In the genomic region with DNA sequence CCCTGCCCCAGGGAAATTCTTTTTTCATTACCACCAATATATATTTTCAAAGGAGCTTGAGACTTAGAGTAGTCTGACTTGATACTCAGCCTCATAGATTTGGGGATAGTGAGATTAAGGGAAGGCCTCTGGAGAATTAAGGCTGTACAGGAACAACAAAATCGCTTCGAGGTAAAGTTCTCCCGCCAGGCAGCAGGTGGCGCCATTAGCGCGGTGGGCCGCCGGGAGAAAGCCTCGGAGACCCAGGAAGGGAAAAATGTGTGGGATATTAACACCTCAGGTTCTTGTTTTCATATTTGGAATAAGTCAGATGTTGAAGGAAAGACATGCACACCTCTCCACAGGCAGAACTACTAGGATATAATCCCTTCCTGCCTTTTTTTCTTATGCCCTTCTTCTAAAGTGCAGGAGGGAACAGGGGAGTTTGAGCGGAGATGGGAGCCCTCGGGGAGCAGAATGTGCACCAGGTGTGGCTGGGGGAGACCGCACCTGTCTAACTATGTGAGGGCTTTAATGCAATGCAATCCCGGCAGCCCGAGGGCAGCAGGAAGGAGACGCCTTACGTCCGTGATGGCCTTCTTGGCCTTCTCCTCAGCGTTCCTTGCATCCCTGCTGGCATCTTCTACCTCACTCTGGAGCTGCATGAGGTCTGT, we compare ENCODE assay signal across 9 cellular contexts. TPM values are rescaled to one million over a fixed set of nuclear protein-coding genes. Genes with fewer than 3 reads are reported as not detected.
DNase-seq lines count a peak whose midpoint lies in the region; FAIRE-seq and TF ChIP-seq lines count a peak whose summit lies in the region.
"Had no signal": no experiment of that assay in that cellular context is flagged by ENCODE, and none has a peak within 500 bp of the region (broad histone marks: within the 10 kb centered on the region; RNA-seq: fewer than 3 reads in every experiment).

No MANE protein-coding gene starts in this region.

- TF ChIP-seq CTCF in GM12865 (IDR thresholded peaks at IDR 0.05; ENCODE audit: insufficient read depth, low read depth, low read length, missing control alignments), result peak; percentile 86
- TF ChIP-seq CTCF in endothelial cell of umbilical vein (IDR thresholded peaks at IDR 0.05; ENCODE audit: extremely low read depth in 1 of 2, insufficient read depth in 1 of 2, low read depth in 1 of 2, low read length in 2 of 2), result peak; percentile 85 to 87
- peak; percentile 88 for TF ChIP-seq CTCF in progenitor cell of endocrine pancreas (IDR thresholded peaks at IDR 0.05; ENCODE audit: unreplicated experiment)

- no peaks in the 10 kb centered on the region for H3K27me3 ChIP-seq in endothelial cell of umbilical vein (ENCODE audit: control insufficient read depth in 2 of 2, insufficient read depth in 2 of 2, low read length in 2 of 2)

- BruUV-seq in endothelial cell of umbilical vein (replicated peaks; lab: Mats Ljungman, UMichigan), result no TSS peak

- no peaks in the 10 kb centered on the region for H3K9me1 ChIP-seq in endothelial cell of umbilical vein (replicated peaks; ENCODE audit: control insufficient read depth, extremely low read depth, insufficient read depth, low read length)

- FAIRE-seq in endothelial cell of umbilical vein (lab: Jason Lieb, UNC) (peak; percentile 55), GM12892 (lab: Jason Lieb, UNC) (no peak)
- FAIRE-seq: endometrium had no signal

- no peak overlapping the region for H3K9ac ChIP-seq in endothelial cell of umbilical vein (replicated peaks; ENCODE audit: extremely low read depth, insufficient read depth, low read length)

- no peaks in the 10 kb centered on the region for H3K36me3 ChIP-seq in endothelial cell of umbilical vein (ENCODE audit: control insufficient read depth in 2 of 2, extremely low read depth in 1 of 2, insufficient read depth in 2 of 2, low read length in 2 of 2)

- H3K36me3 Mint-ChIP-seq in progenitor cell of endocrine pancreas (ENCODE audit: insufficient read depth), result peaks cover 9% of the 10 kb centered on the region

- no peak overlapping the region for H3K27ac Mint-ChIP-seq in progenitor cell of endocrine pancreas

- H3K4me1 Mint-ChIP-seq in progenitor cell of endocrine pancreas (ENCODE audit: low read depth), result peaks cover 2% of the 10 kb centered on the region

- TF ChIP-seq POLR2A in endothelial cell of umbilical vein (IDR thresholded peaks at IDR 0.05; ENCODE audit: low read depth, low read length) (no peak), GM12892 (IDR thresholded peaks at IDR 0.05; ENCODE audit: low read depth, low read length) (no peak)

- H3K9me3 Mint-ChIP-seq in progenitor cell of endocrine pancreas (ENCODE audit: low read depth), result no peaks in the 10 kb centered on the region

- H3K4me3 ChIP-seq in GM12865 (ENCODE audit: low read depth, low read length) (no peak overlapping the region), endothelial cell of umbilical vein (replicated peaks in 1 of 3; ENCODE audit: insufficient read depth in 1 of 3, low read depth in 1 of 3, low read length in 3 of 3) (no peak overlapping the region)

- no peaks in the 10 kb centered on the region for H3K9me3 ChIP-seq in endothelial cell of umbilical vein (replicated peaks; ENCODE audit: control insufficient read depth, insufficient read depth, low read length)

- H3K4me1 ChIP-seq in endothelial cell of umbilical vein (ENCODE audit: control insufficient read depth, extremely low read depth, insufficient read depth, low read length), result no peaks in the 10 kb centered on the region

- H3K27ac ChIP-seq in endothelial cell of umbilical vein (ENCODE audit: insufficient read depth, low read depth, low read length), result no peak overlapping the region

- no peak overlapping the region for H3K4me3 Mint-ChIP-seq in progenitor cell of endocrine pancreas (ENCODE audit: low read depth)

- CTCF ChIA-PET in endothelial cell of umbilical vein (lab: Charles Lee), result interaction anchor here (0.9 to 6.4 kb wide), 14 partner anchors 8 to 1355 kb away, joined by 3 to 63 read pairs (median 8); no protein-coding TSS in a partner anchor

- no peaks in the 10 kb centered on the region for H4K20me1 ChIP-seq in endothelial cell of umbilical vein (replicated peaks; ENCODE audit: control insufficient read depth, extremely low read depth, insufficient read depth, low read length)

- intact Hi-C loops in endothelial cell of umbilical vein (cut with micrococcal nuclease), result loop anchor here (1.0 kb wide), 1 partner anchor 214 kb away; no protein-coding TSS in a partner anchor

- POLR2A ChIA-PET in endothelial cell of umbilical vein (lab: Charles Lee), result no interaction called here

- no peak overlapping the region for H2AFZ ChIP-seq in endothelial cell of umbilical vein (ENCODE audit: low read depth, low read length)

- dilution Hi-C loops in endothelial cell of umbilical vein (cut with MboI; ENCODE audit: extremely low pct_ligation_motif_present, low sequenced_read_pairs), result no loop called here

- no peak overlapping the region for H3K4me2 ChIP-seq in endothelial cell of umbilical vein (ENCODE audit: insufficient read depth, low read length)

- peak; percentile 57 for DNase-seq in AG08395 (ENCODE audit: low spot score)
- peak; percentile 29 for DNase-seq in GM12865 (ENCODE audit: low read depth)
- DNase-seq in RKO (ENCODE audit: low spot score), result peak; percentile 35
- DNase-seq in endothelial cell of umbilical vein (ENCODE audit: low read depth, low spot score), result peak; percentile 26
- DNase-seq in progenitor cell of endocrine pancreas (ENCODE audit: low spot score, unreplicated experiment), result peak; percentile 30
- DNase-seq in NCI-H187 (lab: John Stamatoyannopoulos, UW), result no peak
- DNase-seq in SW480 (ENCODE audit: low spot score), result no peak
- DNase-seq in GM12892 (ENCODE audit: insufficient read length), result no peak

- no peaks in the 10 kb centered on the region for H3K27me3 Mint-ChIP-seq in progenitor cell of endocrine pancreas

- H3K79me2 ChIP-seq in endothelial cell of umbilical vein (ENCODE audit: control insufficient read depth, insufficient read depth, low read length), result no peaks in the 10 kb centered on the region

TF ChIP-seq in endothelial cell of umbilical vein, 7 proteins besides CTCF, POLR2A, EP300 and RAD21:
- TF ChIP-seq FOS (IDR thresholded peaks at IDR 0.05; ENCODE audit: borderline replicate concordance, insufficient read depth, low read length) (no peak), POLR2AphosphoS5 (IDR thresholded peaks at IDR 0.05; ENCODE audit: insufficient read depth, low read depth, low read length) (no peak), GATA2 (IDR thresholded peaks at IDR 0.05; ENCODE audit: insufficient read depth, insufficient read length, low read depth, low read length) (no peak), MYC (IDR thresholded peaks at IDR 0.05; ENCODE audit: low read depth, low read length) (no peak), JUN (IDR thresholded peaks at IDR 0.05; ENCODE audit: borderline replicate concordance, insufficient read depth, insufficient read length, low read depth) (no peak), EZH2 (IDR thresholded peaks at IDR 0.05; ENCODE audit: borderline replicate concordance, low read depth, low read length, severe bottlenecking) (no peak)
- TF ChIP-seq, protein P1, sequence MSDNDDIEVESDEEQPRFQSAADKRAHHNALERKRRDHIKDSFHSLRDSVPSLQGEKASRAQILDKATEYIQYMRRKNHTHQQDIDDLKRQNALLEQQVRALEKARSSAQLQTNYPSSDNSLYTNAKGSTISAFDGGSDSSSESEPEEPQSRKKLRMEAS (IDR thresholded peaks at IDR 0.05; ENCODE audit: insufficient read depth, insufficient read length), result no peak

RNA-seq across cellular contexts. Expression of a gene that starts 25.9 kb away (rescaled TPM):
- total RNA-seq in endothelial cell of umbilical vein, result 0.73 and 0.78 TPM in 2 replicates
- 0.08 and 0.65 TPM in 2 replicates for polyA plus RNA-seq in endothelial cell of umbilical vein
- 0.14 and 0.21 TPM in 2 replicates for polyA plus RNA-seq in endothelial cell of umbilical vein (2011; cell fraction: cytosol; rRNA removed)
- 2.2 and 2.7 TPM in 2 replicates for polyA plus RNA-seq in endothelial cell of umbilical vein (2011; cell fraction: nucleus; rRNA removed)
- polyA plus RNA-seq in endothelial cell of umbilical vein (2012), result 0.41 and 0.44 TPM in 2 replicates
- polyA minus RNA-seq in endothelial cell of umbilical vein, result 0.13 and 0.78 TPM in 2 replicates
- polyA minus RNA-seq in endothelial cell of umbilical vein (2011; cell fraction: cytosol; rRNA and poly(A)+ RNA removed), result not detected
- 0.43 and 0.63 TPM in 2 replicates for polyA minus RNA-seq in endothelial cell of umbilical vein (2011; cell fraction: nucleus; rRNA and poly(A)+ RNA removed)
- 4.4 and 5.6 TPM in 2 replicates for total RNA-seq in progenitor cell of endocrine pancreas
- 1.3 TPM for polyA plus RNA-seq in GM12892 (2012; ENCODE audit: missing spikeins)

Comparison
In these comparisons a context has a peak if more than half of its experiments do, and no peak if none do; other contexts are left out.
1. DNase-seq: peak in AG08395 (single experiment), GM12865 (single experiment), RKO (single experiment), endothelial cell of umbilical vein (single experiment) and progenitor cell of endocrine pancreas (single experiment); none in NCI-H187 (0 of 2), SW480 (single experiment) and GM12892 (single experiment).
2. Peak in every context shown above with its lines, with median percentiles within 50 percentile points of each other: CTCF ChIP-seq.